1 cellular context compared by ENCODE assay signal in genomic region chr2:119683717-119684443, GRCh38.
TF ChIP-seq lines count a peak whose summit lies in the region.

No MANE protein-coding gene starts in this region.

TF ChIP-seq in GM12878, 131 proteins besides CTCF, POLR2A, EP300 and RAD21 (continued from another document):
- no peak for TF ChIP-seq SPI1 (IDR thresholded peaks at IDR 0.05; ENCODE audit: borderline replicate concordance, insufficient read depth, low read depth, low read length)
- TF ChIP-seq BCL3 (IDR thresholded peaks at IDR 0.05; ENCODE audit: borderline replicate concordance, insufficient read depth, low read depth, low read length, poor library complexity, severe bottlenecking) = peak; percentile 76
